19 cellular contexts compared by ENCODE assay signal in genomic region chr19:34573226-34573864, GRCh38.
DNase-seq lines count a peak whose midpoint lies in the region; ATAC-seq, FAIRE-seq and TF ChIP-seq lines count a peak whose summit lies in the region.
"Had no signal": no experiment of that assay in that cellular context is flagged by ENCODE, and none has a peak within 500 bp of the region (broad histone marks: within the 10 kb centered on the region; RNA-seq: fewer than 3 reads in every experiment).

No MANE protein-coding gene starts in this region.

- peaks cover 11% of the 10 kb centered on the region for H3K27me3 Mint-ChIP-seq in activated T-cell treated with anti-CD3 and anti-CD28 coated beads, Interleukin-2, amount 50 U/mL, for 24 hours

- H3K27ac ChIP-seq in HEK293 (ENCODE audit: extremely low read depth, low read depth, low read length): no peak overlapping the region
- peak overlapping the region; percentile 67 for H3K27ac ChIP-seq in VCaP
- H3K27ac ChIP-seq in pancreas: no peak overlapping the region
- H3K27ac ChIP-seq in PC-3 (ENCODE audit: low read length): no peak overlapping the region
- H3K27ac ChIP-seq: BLaER1 had no signal

- H3K4me2 ChIP-seq in PC-3 (ENCODE audit: low read length): no peak overlapping the region
- H3K4me2 ChIP-seq: BLaER1 had no signal

- H3K4me1 ChIP-seq in HEK293 (ENCODE audit: control insufficient read depth, insufficient read depth, low read length) (no peaks in the 10 kb centered on the region), pancreas (no peaks in the 10 kb centered on the region), PC-3 (ENCODE audit: insufficient read depth, low read length) (no peaks in the 10 kb centered on the region)

- H3K9me3 ChIP-seq in HEK293 (ENCODE audit: control insufficient read depth, insufficient read depth, low read depth, low read length) (no peaks in the 10 kb centered on the region), pancreas (no peaks in the 10 kb centered on the region), PC-3 (ENCODE audit: low read length) (no peaks in the 10 kb centered on the region)

- no peak overlapping the region for H3K4me3 Mint-ChIP-seq in activated T-cell treated with anti-CD3 and anti-CD28 coated beads, Interleukin-2, amount 50 U/mL, for 24 hours
- H3K4me3 Mint-ChIP-seq: CD8-positive, alpha-beta T cell had no signal

- no TSS peak for BruUV-seq in PC-3 (replicated peaks; lab: Mats Ljungman, UMichigan)

- H3K79me2 ChIP-seq in PC-3 (ENCODE audit: low read length): no peaks in the 10 kb centered on the region

- no peak overlapping the region for H3K9ac ChIP-seq in PC-3 (ENCODE audit: low read length)
- H3K9ac ChIP-seq: BLaER1 had no signal

- peaks cover 4% of the 10 kb centered on the region for H3K36me3 Mint-ChIP-seq in activated T-cell treated with anti-CD3 and anti-CD28 coated beads, Interleukin-2, amount 50 U/mL, for 24 hours (ENCODE audit: low read depth)
- H3K36me3 Mint-ChIP-seq: CD8-positive, alpha-beta T cell had no signal

- peak; percentile 90 for ATAC-seq in left lobe of liver
- ATAC-seq in pancreas: peak; percentile 95 to 99 (median 97)
- ATAC-seq in PC-3: no peak
- ATAC-seq in GM21825 (IDR thresholded peaks at IDR 0.05; ENCODE audit: unreplicated experiment): no peak
- ATAC-seq: CD8-positive, alpha-beta T cell; HCT116; K562 had no signal

- FAIRE-seq in pancreas (lab: Jason Lieb, UNC): no peak
- FAIRE-seq: A204.1, K562 had no signal

- H3K9me2 ChIP-seq in PC-3 (replicated peaks; ENCODE audit: low read length): no peaks in the 10 kb centered on the region

- peaks cover 2% of the 10 kb centered on the region for H3K4me1 Mint-ChIP-seq in activated T-cell treated with anti-CD3 and anti-CD28 coated beads, Interleukin-2, amount 50 U/mL, for 24 hours (ENCODE audit: low read depth)

- no peaks in the 10 kb centered on the region for H3K36me3 ChIP-seq in HEK293 (ENCODE audit: control insufficient read depth in 2 of 2, insufficient read depth in 1 of 2, low read length in 2 of 2)
- no peaks in the 10 kb centered on the region for H3K36me3 ChIP-seq in pancreas
- H3K36me3 ChIP-seq in PC-3 (ENCODE audit: low read depth, low read length): no peaks in the 10 kb centered on the region
- H3K36me3 ChIP-seq: BLaER1 had no signal

- H3K9me3 Mint-ChIP-seq in activated T-cell treated with anti-CD3 and anti-CD28 coated beads, Interleukin-2, amount 50 U/mL, for 24 hours: peaks cover 20% of the 10 kb centered on the region

- no peak overlapping the region for H3K27ac Mint-ChIP-seq in activated T-cell treated with anti-CD3 and anti-CD28 coated beads, Interleukin-2, amount 50 U/mL, for 24 hours
- H3K27ac Mint-ChIP-seq: CD8-positive, alpha-beta T cell had no signal

- CTCF ChIA-PET in HEK293 (lab: Yijun Ruan, JAX): no interaction called here
- CTCF ChIA-PET in PC-3 (lab: Charles Lee): no interaction called here

- WGBS in pancreas, 2 donors: 30 to 32% methylated on average over 14 of the region's 14 CpGs

- POLR2A ChIA-PET in HEK293 (lab: Yijun Ruan, JAX): no interaction called here
- POLR2A ChIA-PET in PC-3 (lab: Charles Lee; ENCODE audit: unreplicated experiment): no interaction called here

- no peak overlapping the region for H2AFZ ChIP-seq in PC-3 (ENCODE audit: low read length)

- no peaks in the 10 kb centered on the region for H3K27me3 ChIP-seq in pancreas
- no peaks in the 10 kb centered on the region for H3K27me3 ChIP-seq in PC-3 (ENCODE audit: low read length)
- H3K27me3 ChIP-seq: BLaER1 had no signal

- H3F3A ChIP-seq in PC-3 (ENCODE audit: low read length, unreplicated experiment): no peaks in the 10 kb centered on the region

- TF ChIP-seq CTCF in HEK293 (tag by site-specific recombination; IDR thresholded peaks at IDR 0.05): no peak
- TF ChIP-seq CTCF in VCaP (conservative IDR thresholded peaks at IDR 0.05): no peak
- TF ChIP-seq CTCF in pancreas (IDR thresholded peaks at IDR 0.05): no peak
- no peak for TF ChIP-seq CTCF in PC-3 (conservative IDR thresholded peaks at IDR 0.05; ENCODE audit: low read depth, low read length)

- H4K20me1 ChIP-seq in PC-3 (ENCODE audit: low read length): no peaks in the 10 kb centered on the region
- H4K20me1 ChIP-seq: BLaER1 had no signal

- intact Hi-C loops in pancreas (cut with DNase I) (no loop called here), PC-3 (cut with micrococcal nuclease) (no loop called here)

- H3K4me3 ChIP-seq in HEK293 (ENCODE audit: low read depth, low read length): no peak overlapping the region
- H3K4me3 ChIP-seq in pancreas: no peak overlapping the region
- no peak overlapping the region for H3K4me3 ChIP-seq in PC-3 (ENCODE audit: low read length)
- H3K4me3 ChIP-seq: BLaER1, K562 had no signal

- peak; percentile 67 for DNase-seq in left lobe of liver (ENCODE audit: low spot score)
- peak in 5 of 6 donors; percentile 69 to 91 (median 77) for DNase-seq in pancreas
- no peak for DNase-seq in NK-92 treated with Interleukin-12 subunit alpha and Interleukin-12 subunit beta, amount 100 ng/mL, for 24 hours (lab: John Stamatoyannopoulos, UW)
- DNase-seq in PC-3: no peak
- DNase-seq in activated T-cell treated with anti-CD3 and anti-CD28 coated beads, Interleukin-2, amount 50 U/mL, for 24 hours: no peak
- DNase-seq: Calu3; CD8-positive, alpha-beta T cell; DMS79 treated with DMSO at 0.1 percent for 48 hours; GF-D8; GOT3; H7; IMR-90 had no signal

TF ChIP-seq in HEK293, 187 proteins besides CTCF, POLR2A, EP300 and RAD21:
- no peak for TF ChIP-seq TCF7L2 (IDR thresholded peaks at IDR 0.05; ENCODE audit: borderline replicate concordance, low read depth, low read length)
- peak; percentile 63 for TF ChIP-seq ZSCAN4 (tag by site-specific recombination; IDR thresholded peaks at IDR 0.05)
- TF ChIP-seq ZNF514 (tag by site-specific recombination; IDR thresholded peaks at IDR 0.05): no peak
- no peak for TF ChIP-seq OVOL3 (tag by site-specific recombination; IDR thresholded peaks at IDR 0.05)

Comparison
In these comparisons a context has a peak if more than half of its experiments do, and no peak if none do; other contexts are left out.
1. ATAC-seq: peak in left lobe of liver (single experiment) and pancreas (4 of 4); none in PC-3 (single experiment) and GM21825 (single experiment).
2. DNase-seq: peak in left lobe of liver (single experiment) and pancreas (5 of 6); none in NK-92 treated with Interleukin-12 subunit alpha and Interleukin-12 subunit beta, amount 100 ng/mL, for 24 hours (single experiment), PC-3 (single experiment) and activated T-cell treated with anti-CD3 and anti-CD28 coated beads, Interleukin-2, amount 50 U/mL, for 24 hours (single experiment).